Comparison of ENCODE assay signal across 8 cellular contexts in genomic region chr4:78056265-78057129, GRCh38. TPM values are rescaled to one million over a fixed set of nuclear protein-coding genes. Genes with fewer than 3 reads are reported as not detected.
A peak's percentile ranks its signal among the peaks of the same experiment; 100 is the strongest.
DNase-seq lines count a peak whose midpoint lies in the region; ATAC-seq and TF ChIP-seq lines count a peak whose summit lies in the region.

No MANE protein-coding gene starts in this region.

- no peak for TF ChIP-seq CTCF in GM06990 (IDR thresholded peaks at IDR 0.05; ENCODE audit: insufficient read depth, low read length, poor library complexity, severe bottlenecking)

- DNase-seq in GM06990 (ENCODE audit: extremely low read depth, insufficient read length) (peak; percentile 37), GOT3 (lab: John Stamatoyannopoulos, UW) (peak; percentile 5), M059J (ENCODE audit: low read depth) (peak; percentile 77), dedifferentiated amniotic fluid mesenchymal stem cell (ENCODE audit: extremely low spot score) (peak; percentile 81), left lobe of liver (ENCODE audit: low spot score) (peak; percentile 59)
- DNase-seq in central memory CD4-positive, alpha-beta T cell: no peak

- H3K36me3 ChIP-seq in GM06990 (ENCODE audit: control insufficient read depth, insufficient read depth, low read length): no peaks in the 10 kb centered on the region

- peaks cover 46% of the 10 kb centered on the region for H3K27me3 Mint-ChIP-seq in stimulated activated memory B cell treated with anti-CD40 and anti-IgM and Interleukin-4, amounts not matched to agents 10 μg/mL and 1 μg/mL and 100 μg/mL, for 72 hours

- peak overlapping the region; percentile 48 for H3K4me3 ChIP-seq in GM06990 (replicated peaks; ENCODE audit: low read depth, low read length)

- no peaks in the 10 kb centered on the region for H3K36me3 Mint-ChIP-seq in stimulated activated memory B cell treated with anti-CD40 and anti-IgM and Interleukin-4, amounts not matched to agents 10 μg/mL and 1 μg/mL and 100 μg/mL, for 72 hours

- H3K4me1 Mint-ChIP-seq in stimulated activated memory B cell treated with anti-CD40 and anti-IgM and Interleukin-4, amounts not matched to agents 10 μg/mL and 1 μg/mL and 100 μg/mL, for 72 hours: peaks cover 35% of the 10 kb centered on the region

- H3K4me3 Mint-ChIP-seq in stimulated activated memory B cell treated with anti-CD40 and anti-IgM and Interleukin-4, amounts not matched to agents 10 μg/mL and 1 μg/mL and 100 μg/mL, for 72 hours: peak overlapping the region; percentile 97

- H3K9me3 Mint-ChIP-seq in stimulated activated memory B cell treated with anti-CD40 and anti-IgM and Interleukin-4, amounts not matched to agents 10 μg/mL and 1 μg/mL and 100 μg/mL, for 72 hours: no peaks in the 10 kb centered on the region

- no peak overlapping the region for H3K27ac Mint-ChIP-seq in stimulated activated memory B cell treated with anti-CD40 and anti-IgM and Interleukin-4, amounts not matched to agents 10 μg/mL and 1 μg/mL and 100 μg/mL, for 72 hours

- ATAC-seq in SK-N-SH treated with all-trans-retinoic acid at 6 μM for 48 hours (peak; percentile 78), left lobe of liver (peak; percentile 46)
- peak; percentile 86 for ATAC-seq in stimulated activated memory B cell treated with anti-CD40 and anti-IgM and Interleukin-4, amounts not matched to agents 10 μg/mL and 1 μg/mL and 100 μg/mL, for 72 hours

- no peaks in the 10 kb centered on the region; the same call in 1 of the 2 replicates for H3K27me3 ChIP-seq in GM06990 (replicated peaks; ENCODE audit: control insufficient read depth, insufficient read depth, low read length)

TF ChIP-seq in SK-N-SH treated with all-trans-retinoic acid at 6 μM for 48 hours, 23 proteins besides CTCF, POLR2A, EP300 and RAD21:
- no peak for TF ChIP-seq BACH2 (CRISPR knock-in tag; IDR thresholded peaks at IDR 0.05; ENCODE audit: borderline replicate concordance)
- no peak for TF ChIP-seq ARNTL (CRISPR knock-in tag; IDR thresholded peaks at IDR 0.05; ENCODE audit: borderline replicate concordance, low read depth)
- TF ChIP-seq CSRNP3 (CRISPR knock-in tag; IDR thresholded peaks at IDR 0.05): no peak
- TF ChIP-seq POU6F1 (CRISPR knock-in tag; IDR thresholded peaks at IDR 0.05; ENCODE audit: borderline replicate concordance, low read depth): no peak
- no peak for TF ChIP-seq PATZ1 (CRISPR knock-in tag; IDR thresholded peaks at IDR 0.05; ENCODE audit: borderline replicate concordance)
- TF ChIP-seq TOX (CRISPR knock-in tag; IDR thresholded peaks at IDR 0.05; ENCODE audit: borderline replicate concordance): no peak
- TF ChIP-seq ESRRG (CRISPR knock-in tag; IDR thresholded peaks at IDR 0.05): no peak
- TF ChIP-seq ZFP3 (CRISPR knock-in tag; IDR thresholded peaks at IDR 0.05): no peak
- TF ChIP-seq SNAI2 (CRISPR knock-in tag; IDR thresholded peaks at IDR 0.05): no peak
- TF ChIP-seq GLIS3 (CRISPR knock-in tag; IDR thresholded peaks at IDR 0.05): no peak
- no peak for TF ChIP-seq TSHZ2 (CRISPR knock-in tag; IDR thresholded peaks at IDR 0.05)
- no peak for TF ChIP-seq ZNF8 (CRISPR knock-in tag; IDR thresholded peaks at IDR 0.05)
- no peak for TF ChIP-seq PPARA (CRISPR knock-in tag; IDR thresholded peaks at IDR 0.05; ENCODE audit: borderline replicate concordance)
- no peak for TF ChIP-seq ISL1 (CRISPR knock-in tag; IDR thresholded peaks at IDR 0.05)
- TF ChIP-seq RARB (CRISPR knock-in tag; IDR thresholded peaks at IDR 0.05): no peak
- TF ChIP-seq TCF4 (CRISPR knock-in tag; IDR thresholded peaks at IDR 0.05; ENCODE audit: borderline replicate concordance): no peak
- TF ChIP-seq ZNF70 (CRISPR knock-in tag; IDR thresholded peaks at IDR 0.05): no peak

RNA-seq across cellular contexts. Expression of gene FRAS1, which starts 0.6 kb away (rescaled TPM):
- total RNA-seq in M059J (2014; rRNA removed; shearing (Covaris generic)): 0.02 TPM in 1 of 2 replicates, not detected in the other
- total RNA-seq in left lobe of liver: 0.65 TPM
